ENCODE assay signal across 8 cellular contexts in the genomic region with DNA sequence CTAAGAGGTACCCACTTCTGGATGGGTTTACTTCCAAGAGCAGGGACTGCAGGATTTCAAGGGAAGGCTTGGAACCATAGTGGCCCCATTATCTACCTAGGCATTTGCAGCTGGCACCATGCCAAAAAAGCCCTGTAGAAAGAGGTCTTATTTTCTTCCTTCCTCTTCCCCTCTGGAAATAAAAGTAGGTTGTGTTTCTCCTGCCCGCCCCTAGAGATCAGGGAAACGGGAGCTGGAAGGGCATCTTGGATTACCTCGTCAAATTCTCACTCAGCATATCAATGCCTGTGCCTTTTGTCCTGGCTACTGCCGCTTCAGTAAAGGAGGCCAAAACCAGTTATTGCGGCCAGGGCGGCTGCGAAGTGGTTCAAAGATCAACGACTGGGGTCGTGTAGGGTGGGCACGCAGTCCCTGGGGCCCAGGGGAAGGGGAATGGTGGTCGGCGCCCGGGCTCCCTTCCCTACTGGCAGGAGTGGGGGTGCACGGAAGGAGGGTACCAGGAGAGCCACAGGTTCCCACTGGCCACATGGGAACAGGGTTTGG. TPM values are rescaled to one million over a fixed set of nuclear protein-coding genes. Genes with fewer than 3 reads are reported as not detected.
A peak's percentile ranks its signal among the peaks of the same experiment; 100 is the strongest.
DNase-seq lines count a peak whose midpoint lies in the region; ATAC-seq and TF ChIP-seq lines count a peak whose summit lies in the region.

No MANE protein-coding gene starts in this region.

- H3K9me3 ChIP-seq in right cardiac atrium (ENCODE audit: control insufficient read depth, low read length) = no peaks in the 10 kb centered on the region
- H3K9me3 ChIP-seq in spleen = no peaks in the 10 kb centered on the region

- H3K9me3 Mint-ChIP-seq in WTC11 = no peaks in the 10 kb centered on the region

- H3K4me1 ChIP-seq in right cardiac atrium (ENCODE audit: control insufficient read depth, insufficient read depth, low read length) = peaks cover 5% of the 10 kb centered on the region
- peaks cover 0 to 36% (median 28%) of the 10 kb centered on the region in 6 donors for H3K4me1 ChIP-seq in spleen

- CTCF ChIA-PET in WTC11 (lab: Charles Lee) = interaction anchor here (1.2 to 3.8 kb wide), 3 partner anchors 12 to 58 kb away, joined by 7 to 17 read pairs (median 14); no protein-coding TSS in a partner anchor

- no peaks in the 10 kb centered on the region for H3K36me3 Mint-ChIP-seq in WTC11

- POLR2A ChIA-PET in WTC11 (lab: Charles Lee) = interaction anchor here (1.0 kb wide), 1 partner anchor 12 kb away, joined by 4 read pairs; no protein-coding TSS in a partner anchor

- H3K4me3 Mint-ChIP-seq in WTC11 = peak overlapping the region; percentile 86

- TF ChIP-seq POLR2A in spleen (IDR thresholded peaks at IDR 0.05) = no peak

- H3K27ac ChIP-seq in right cardiac atrium (ENCODE audit: low read length) (no peak overlapping the region), spleen (no peak overlapping the region)

- H3K27me3 ChIP-seq in right cardiac atrium (ENCODE audit: control insufficient read depth, insufficient read depth) (no peaks in the 10 kb centered on the region), spleen (replicated peaks in 1 of 7) (peaks cover 0 to 55% (median 20%) of the 10 kb centered on the region in 7 donors)

- intact Hi-C loops in right cardiac atrium (cut with DNase I) (no loop called here), spleen (cut with DNase I; ENCODE audit: low total_unique reads) (no loop called here)

- peak; percentile 20 for DNase-seq in NCI-H510A treated with DMSO at 0.1 percent for 48 hours (lab: John Stamatoyannopoulos, UW)
- DNase-seq in NCI-H510A (lab: John Stamatoyannopoulos, UW) = no peak
- DNase-seq in WTC11 (ENCODE audit: low spot score) = peak; percentile 40
- DNase-seq in right cardiac atrium = peak in 2 of 3 donors; percentile 61 to 65
- DNase-seq in spleen = no peak
- DNase-seq in NCI-H2081 (lab: John Stamatoyannopoulos, UW) = no peak

- H3K4me1 Mint-ChIP-seq in WTC11 = peaks cover 32% of the 10 kb centered on the region

- H3K27me3 Mint-ChIP-seq in WTC11 (ENCODE audit: low read depth) = peaks cover 96% of the 10 kb centered on the region

- no peak overlapping the region for H3K4me3 ChIP-seq in right cardiac atrium (ENCODE audit: low read length)
- H3K4me3 ChIP-seq in spleen = peak overlapping the region in 7 of 8 donors; percentile 64 to 86 (median 71)

- 22% methylated on average over 14 of the region's 14 CpGs for WGBS in right cardiac atrium
- 38 to 57% (median 42%) methylated on average over 6 to 14 of the region's 14 CpGs for WGBS in spleen, 5 donors

- no peak for TF ChIP-seq CTCF in WTC11 (IDR thresholded peaks at IDR 0.05)
- TF ChIP-seq CTCF in spleen (IDR thresholded peaks at IDR 0.05 in 8 of 11, conservative IDR thresholded peaks at IDR 0.05 in 3 of 11) = no peak

- no peaks in the 10 kb centered on the region for H3K36me3 ChIP-seq in spleen

- no peak overlapping the region for H3K27ac Mint-ChIP-seq in WTC11

- ATAC-seq in WTC11 (peak; percentile 47), right cardiac atrium (no peak), HG03354 (IDR thresholded peaks at IDR 0.05; ENCODE audit: poor library complexity, severe bottlenecking, unreplicated experiment) (no peak), HG02852 (IDR thresholded peaks at IDR 0.05; ENCODE audit: unreplicated experiment) (no peak)

TF ChIP-seq in WTC11, 78 proteins besides CTCF, POLR2A, EP300 and RAD21:
- TF ChIP-seq JUN (CRISPR knock-in tag; IDR thresholded peaks at IDR 0.05) (no peak), NFE2L1 (CRISPR knock-in tag; IDR thresholded peaks at IDR 0.05) (no peak), ZNF317 (CRISPR knock-in tag; IDR thresholded peaks at IDR 0.05; ENCODE audit: borderline replicate concordance, low read depth) (no peak), OVOL2 (CRISPR knock-in tag; IDR thresholded peaks at IDR 0.05; ENCODE audit: borderline replicate concordance) (no peak), JAZF1 (CRISPR knock-in tag; IDR thresholded peaks at IDR 0.05) (no peak), ELF4 (CRISPR knock-in tag; IDR thresholded peaks at IDR 0.05; ENCODE audit: low read depth) (no peak), MXD4 (CRISPR knock-in tag; IDR thresholded peaks at IDR 0.05; ENCODE audit: borderline replicate concordance) (no peak), ZNF138 (CRISPR knock-in tag; conservative IDR thresholded peaks at IDR 0.05) (no peak), MYBL2 (CRISPR knock-in tag; IDR thresholded peaks at IDR 0.05) (no peak), FOXP1 (CRISPR knock-in tag; IDR thresholded peaks at IDR 0.05; ENCODE audit: borderline replicate concordance) (no peak), NFATC4 (CRISPR knock-in tag; IDR thresholded peaks at IDR 0.05) (no peak), IRF2 (CRISPR knock-in tag; IDR thresholded peaks at IDR 0.05; ENCODE audit: borderline replicate concordance, low read depth) (no peak), RORB (CRISPR knock-in tag; IDR thresholded peaks at IDR 0.05) (no peak), CREM (CRISPR knock-in tag; IDR thresholded peaks at IDR 0.05) (no peak), NR3C1 (CRISPR knock-in tag; conservative IDR thresholded peaks at IDR 0.05; ENCODE audit: low read depth) (no peak), FOXK1 (CRISPR knock-in tag; IDR thresholded peaks at IDR 0.05) (no peak)
- TF ChIP-seq, protein P1, sequence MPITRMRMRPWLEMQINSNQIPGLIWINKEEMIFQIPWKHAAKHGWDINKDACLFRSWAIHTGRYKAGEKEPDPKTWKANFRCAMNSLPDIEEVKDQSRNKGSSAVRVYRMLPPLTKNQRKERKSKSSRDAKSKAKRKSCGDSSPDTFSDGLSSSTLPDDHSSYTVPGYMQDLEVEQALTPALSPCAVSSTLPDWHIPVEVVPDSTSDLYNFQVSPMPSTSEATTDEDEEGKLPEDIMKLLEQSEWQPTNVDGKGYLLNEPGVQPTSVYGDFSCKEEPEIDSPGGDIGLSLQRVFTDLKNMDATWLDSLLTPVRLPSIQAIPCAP (CRISPR knock-in tag; IDR thresholded peaks at IDR 0.05) = no peak
- TF ChIP-seq, protein P2, sequence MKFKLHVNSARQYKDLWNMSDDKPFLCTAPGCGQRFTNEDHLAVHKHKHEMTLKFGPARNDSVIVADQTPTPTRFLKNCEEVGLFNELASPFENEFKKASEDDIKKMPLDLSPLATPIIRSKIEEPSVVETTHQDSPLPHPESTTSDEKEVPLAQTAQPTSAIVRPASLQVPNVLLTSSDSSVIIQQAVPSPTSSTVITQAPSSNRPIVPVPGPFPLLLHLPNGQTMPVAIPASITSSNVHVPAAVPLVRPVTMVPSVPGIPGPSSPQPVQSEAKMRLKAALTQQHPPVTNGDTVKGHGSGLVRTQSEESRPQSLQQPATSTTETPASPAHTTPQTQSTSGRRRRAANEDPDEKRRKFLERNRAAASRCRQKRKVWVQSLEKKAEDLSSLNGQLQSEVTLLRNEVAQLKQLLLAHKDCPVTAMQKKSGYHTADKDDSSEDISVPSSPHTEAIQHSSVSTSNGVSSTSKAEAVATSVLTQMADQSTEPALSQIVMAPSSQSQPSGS (CRISPR knock-in tag; IDR thresholded peaks at IDR 0.05; ENCODE audit: borderline replicate concordance, low read depth) = no peak
- TF ChIP-seq, protein P3, sequence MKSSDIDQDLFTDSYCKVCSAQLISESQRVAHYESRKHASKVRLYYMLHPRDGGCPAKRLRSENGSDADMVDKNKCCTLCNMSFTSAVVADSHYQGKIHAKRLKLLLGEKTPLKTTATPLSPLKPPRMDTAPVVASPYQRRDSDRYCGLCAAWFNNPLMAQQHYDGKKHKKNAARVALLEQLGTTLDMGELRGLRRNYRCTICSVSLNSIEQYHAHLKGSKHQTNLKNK (CRISPR knock-in tag; IDR thresholded peaks at IDR 0.05) = no peak

RNA-seq across cellular contexts. Expression of a gene that starts 1.5 kb away (rescaled TPM):
- total RNA-seq in WTC11 (2021) (4.6 to 6.3 TPM (median 4.9 TPM) in 3 replicates), right cardiac atrium (10 to 100 TPM; 11.6 to 14.2 (median 12.0) TPM), spleen (1 to 10 TPM; 2.9 to 7.2 (median 4.5) TPM)
- polyA plus RNA-seq in right cardiac atrium (6.0 TPM), spleen (1 to 10 TPM in 2 of 3 donors, under 1 TPM in 1; 0.85 to 2.5 (median 1.4) TPM)

Comparison
In these comparisons a context has a peak if more than half of its experiments do, and no peak if none do; other contexts are left out.
1. DNase-seq: peak in NCI-H510A treated with DMSO at 0.1 percent for 48 hours (single experiment), WTC11 (single experiment) and right cardiac atrium (2 of 3); none in NCI-H510A (single experiment), spleen (single experiment) and NCI-H2081 (0 of 2).